In genomic region chr4:24488399-24489164, GRCh38 we compare ENCODE assay signal across 9 cellular contexts.
DNase-seq lines count a peak whose midpoint lies in the region; ATAC-seq and TF ChIP-seq lines count a peak whose summit lies in the region.
"Had no signal": no experiment of that assay in that cellular context is flagged by ENCODE, and none has a peak within 500 bp of the region (broad histone marks: within the 10 kb centered on the region; RNA-seq: fewer than 3 reads in every experiment).

No MANE protein-coding gene starts in this region.

- no peaks in the 10 kb centered on the region for H3K9me3 ChIP-seq in thoracic aorta

- H3K4me3 ChIP-seq in AG04449 (ENCODE audit: low read depth, low read length) = no peak overlapping the region
- H3K4me3 ChIP-seq in thoracic aorta = no peak overlapping the region
- H3K4me3 ChIP-seq: skin epidermis had no signal

- H3K9me3 Mint-ChIP-seq in activated CD4-positive, alpha-beta memory T cell treated with anti-CD3 and anti-CD28 coated beads, Interleukin-2, amount 10 ng/mL, durations not matched to agents 7 days and 5 days = no peaks in the 10 kb centered on the region
- H3K9me3 Mint-ChIP-seq in natural killer cell = peaks cover 0 to 3% of the 10 kb centered on the region in 2 donors

- no peaks in the 10 kb centered on the region for H3K36me3 Mint-ChIP-seq in activated CD4-positive, alpha-beta memory T cell treated with anti-CD3 and anti-CD28 coated beads, Interleukin-2, amount 10 ng/mL, durations not matched to agents 7 days and 5 days (ENCODE audit: low read depth)
- H3K36me3 Mint-ChIP-seq in natural killer cell = no peaks in the 10 kb centered on the region

- ATAC-seq in GM18498 (IDR thresholded peaks at IDR 0.05; ENCODE audit: unreplicated experiment) (peak; percentile 88), HG02973 (IDR thresholded peaks at IDR 0.05; ENCODE audit: unreplicated experiment) (peak; percentile 82), natural killer cell (peak; percentile 55 to 79 (median 60)), thoracic aorta (ENCODE audit: insufficient number of reproducible peaks, low FRiP score, low read depth) (no peak)

- CTCF ChIA-PET in AG04449 (lab: Yijun Ruan, JAX) = interaction anchor here (0.8 to 5.5 kb wide), 37 partner anchors 8 to 880 kb away, joined by 3 to 63 read pairs (median 4); partner anchors contain the start of gene SOD3
- CTCF ChIA-PET in activated CD4-positive, alpha-beta memory T cell treated with anti-CD3 and anti-CD28 coated beads, Interleukin-2, amount 10 ng/mL, durations not matched to agents 7 days and 5 days (lab: Charles Lee) = interaction anchor here (0.6 to 2.3 kb wide), 8 partner anchors 10 to 199 kb away, joined by 3 to 9 read pairs (median 4); no protein-coding TSS in a partner anchor

- POLR2A ChIA-PET in AG04449 (lab: Yijun Ruan, JAX) = no interaction called here
- POLR2A ChIA-PET in activated CD4-positive, alpha-beta memory T cell treated with anti-CD3 and anti-CD28 coated beads, Interleukin-2, amount 10 ng/mL, durations not matched to agents 7 days and 5 days (lab: Charles Lee) = no interaction called here

- no peak for TF ChIP-seq POLR2A in erythroblast (IDR thresholded peaks at IDR 0.05; ENCODE audit: low read length)

- H3K27ac ChIP-seq in thoracic aorta = no peak overlapping the region
- H3K27ac ChIP-seq: skin epidermis had no signal

- intact Hi-C loops in natural killer cell (cut with micrococcal nuclease) = loop anchor here (1.0 kb wide), 1 partner anchor 199 kb away; no protein-coding TSS in a partner anchor

- no peaks in the 10 kb centered on the region for H3K36me3 ChIP-seq in thoracic aorta

- DNase-seq in AG04449 (ENCODE audit: low read depth, low spot score) = no peak
- DNase-seq in NCI-H226 = peak; percentile 16
- peak; percentile 71 for DNase-seq in activated CD4-positive, alpha-beta memory T cell treated with anti-CD3 and anti-CD28 coated beads, Interleukin-2, amount 10 ng/mL, durations not matched to agents 7 days and 5 days
- peak; percentile 60 to 78 for DNase-seq in erythroblast (lab: John Stamatoyannopoulos, UW)
- DNase-seq in natural killer cell = peak; percentile 55
- DNase-seq in thoracic aorta (ENCODE audit: low spot score) = peak; percentile 37

- no peak overlapping the region for H3K27ac Mint-ChIP-seq in activated CD4-positive, alpha-beta memory T cell treated with anti-CD3 and anti-CD28 coated beads, Interleukin-2, amount 10 ng/mL, durations not matched to agents 7 days and 5 days
- H3K27ac Mint-ChIP-seq in natural killer cell = no peak overlapping the region

- no peaks in the 10 kb centered on the region for H3K27me3 ChIP-seq in thoracic aorta (replicated peaks; ENCODE audit: insufficient read depth)

- H3K4me1 Mint-ChIP-seq in activated CD4-positive, alpha-beta memory T cell treated with anti-CD3 and anti-CD28 coated beads, Interleukin-2, amount 10 ng/mL, durations not matched to agents 7 days and 5 days = no peaks in the 10 kb centered on the region
- peaks cover 0 to 5% of the 10 kb centered on the region in 2 donors for H3K4me1 Mint-ChIP-seq in natural killer cell

- H3K4me3 Mint-ChIP-seq in activated CD4-positive, alpha-beta memory T cell treated with anti-CD3 and anti-CD28 coated beads, Interleukin-2, amount 10 ng/mL, durations not matched to agents 7 days and 5 days = no peak overlapping the region
- H3K4me3 Mint-ChIP-seq in natural killer cell = no peak overlapping the region

- TF ChIP-seq CTCF in AG04449 (IDR thresholded peaks at IDR 0.05; ENCODE audit: insufficient read depth, low read length, missing control alignments) = peak; percentile 86
- peak; percentile 73 for TF ChIP-seq CTCF in natural killer cell (IDR thresholded peaks at IDR 0.05)
- TF ChIP-seq CTCF in thoracic aorta (IDR thresholded peaks at IDR 0.05) = peak; percentile 83

- peaks cover 17% of the 10 kb centered on the region for H3K27me3 Mint-ChIP-seq in activated CD4-positive, alpha-beta memory T cell treated with anti-CD3 and anti-CD28 coated beads, Interleukin-2, amount 10 ng/mL, durations not matched to agents 7 days and 5 days
- peaks cover 23% of the 10 kb centered on the region in 2 donors for H3K27me3 Mint-ChIP-seq in natural killer cell (ENCODE audit: low read depth in 2 of 2)

- H3K4me1 ChIP-seq in thoracic aorta (ENCODE audit: control insufficient read depth in 1 of 2, low read depth in 2 of 2) = no peaks in the 10 kb centered on the region
